8 cellular contexts compared by ENCODE assay signal in the genomic region with DNA sequence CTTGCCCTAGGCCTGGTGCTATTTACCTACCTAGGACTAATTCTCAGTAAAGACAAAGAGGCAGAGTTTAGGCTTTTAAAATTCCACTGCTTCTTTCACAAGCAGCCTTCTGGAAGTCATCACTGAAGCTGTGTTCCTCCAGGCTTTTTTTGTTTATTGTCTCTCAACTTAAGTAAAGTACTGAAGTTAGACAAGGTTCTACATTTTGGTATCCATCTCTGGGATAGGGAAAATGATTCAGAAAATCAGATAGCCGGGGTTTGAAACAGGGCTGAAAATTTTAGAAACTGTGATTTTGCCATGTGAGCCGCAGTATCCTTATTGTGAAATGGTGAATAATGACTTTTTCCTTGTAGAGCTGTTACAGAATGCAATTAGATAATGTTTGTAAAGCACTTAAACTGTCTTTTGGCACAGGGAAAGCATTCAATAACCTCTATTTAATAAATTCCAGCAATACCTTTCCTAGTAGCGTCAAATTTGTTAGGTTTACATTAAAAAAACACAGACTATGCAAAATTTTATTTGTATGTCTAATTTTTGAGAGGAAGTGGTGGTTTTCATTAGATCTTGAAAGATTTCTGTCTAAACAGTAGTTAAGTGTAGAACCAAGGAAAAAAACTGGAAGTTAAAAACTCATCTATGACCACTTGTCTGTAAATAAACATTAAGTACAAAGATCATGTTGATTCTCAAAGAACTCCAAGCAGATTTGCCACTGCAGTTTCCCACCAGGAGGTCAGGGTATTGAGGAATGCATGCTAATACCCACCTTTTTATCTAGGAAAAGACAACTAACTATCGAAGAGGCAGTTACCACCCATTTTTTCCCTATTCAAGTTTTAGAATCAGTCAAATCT. TPM values are rescaled to one million over a fixed set of nuclear protein-coding genes. Genes with fewer than 3 reads are reported as not detected.
DNase-seq lines count a peak whose midpoint lies in the region; ATAC-seq and TF ChIP-seq lines count a peak whose summit lies in the region.

No MANE protein-coding gene starts in this region.

- peaks cover 0 to 19% (median 0%) of the 10 kb centered on the region in 5 donors for H3K36me3 Mint-ChIP-seq in naive thymus-derived CD4-positive, alpha-beta T cell

- H2BK5ac ChIP-seq in IMR-90 (ENCODE audit: low read depth, low read length, poor library complexity, severe bottlenecking), result peak overlapping the region; percentile 67

- no peaks in the 10 kb centered on the region for H3K27me3 Mint-ChIP-seq in naive thymus-derived CD4-positive, alpha-beta T cell

- no peak overlapping the region for H2AFZ ChIP-seq in IMR-90 (replicated peaks; ENCODE audit: low read length, poor library complexity)

- H4K8ac ChIP-seq in IMR-90 (ENCODE audit: low read depth in 2 of 2, low read length in 2 of 2), result peak overlapping the region in 1 of 2 experiments; percentile 39; a peak in 2 of 4 replicates

- peak overlapping the region; percentile 52; the same call in 1 of the 2 replicates for H4K5ac ChIP-seq in IMR-90 (ENCODE audit: low read depth, low read length)

- H3K9me3 Mint-ChIP-seq in naive thymus-derived CD4-positive, alpha-beta T cell, result peaks cover 0 to 4% (median 0%) of the 10 kb centered on the region in 11 donors

- no peak overlapping the region for H3K27ac ChIP-seq in AG04450 (ENCODE audit: low read depth, low read length)
- H3K27ac ChIP-seq in IMR-90 (ENCODE audit: insufficient read depth, low read length), result peak overlapping the region; percentile 46; the same call in 1 of the 2 replicates
- H3K27ac ChIP-seq in cingulate gyrus (ENCODE audit: low read depth, low read length), result peak overlapping the region; percentile 15
- no peak overlapping the region for H3K27ac ChIP-seq in naive thymus-derived CD4-positive, alpha-beta T cell (ENCODE audit: low read depth, low read length)

- H3K27me3 ChIP-seq in AG04450 (ENCODE audit: control insufficient read depth, insufficient read depth, low read length) (no peaks in the 10 kb centered on the region), IMR-90 (ENCODE audit: control insufficient read depth, insufficient read depth, low read length) (no peaks in the 10 kb centered on the region)
- H3K27me3 ChIP-seq in naive thymus-derived CD4-positive, alpha-beta T cell (ENCODE audit: control insufficient read depth in 2 of 2, insufficient read depth in 2 of 2, low read length in 2 of 2), result no peaks in the 10 kb centered on the region

- peak overlapping the region; percentile 7; the same call in 1 of the 2 replicates for H3K4ac ChIP-seq in IMR-90 (ENCODE audit: low read depth, low read length)

- H2BK120ac ChIP-seq in IMR-90 (ENCODE audit: low read depth, low read length), result peak overlapping the region; percentile 45; the same call in 1 of the 2 replicates

- H3K79me1 ChIP-seq in IMR-90 (ENCODE audit: low read depth in 1 of 2, low read length in 2 of 2), result peaks cover 6 to 55% of the 10 kb centered on the region in 2 experiments; a peak in 2 of 4 replicates

- WGBS in IMR-90 (ENCODE audit: extremely low coverage in 2 of 2, insufficient read length in 1 of 2), 2 experiments, result 67% methylated on average over 1 of the region's 4 CpGs; no CpG with 5 or more reads in 1 of the 2 experiments

- BruUV-seq in IMR-90 (replicated peaks; lab: Mats Ljungman, UMichigan), result no TSS peak

- no peak for TF ChIP-seq RAD21 in IMR-90 (IDR thresholded peaks at IDR 0.05; ENCODE audit: low read length)

- 0 out of 3 replicates have a peak overlapping the region, but pooled peaks have one; percentile 23 for H2BK15ac ChIP-seq in IMR-90 (ENCODE audit: low read depth, low read length)

- H3K18ac ChIP-seq in IMR-90 (ENCODE audit: low read depth, low read length), result peak overlapping the region; percentile 68; the same call in 1 of the 2 replicates

- peaks cover 15% of the 10 kb centered on the region for H3K9me1 ChIP-seq in IMR-90 (ENCODE audit: insufficient read depth, low read length)

- H3K36me3 ChIP-seq in IMR-90 (ENCODE audit: control insufficient read depth, insufficient read depth, low read length), result peaks cover 4% of the 10 kb centered on the region; the same call in 1 of the 2 replicates
- peaks cover 0 to 5% (median 0%) of the 10 kb centered on the region in 3 experiments for H3K36me3 ChIP-seq in naive thymus-derived CD4-positive, alpha-beta T cell (ENCODE audit: control insufficient read depth in 2 of 3, insufficient read depth in 3 of 3, low read length in 3 of 3)

- no peak overlapping the region for H2AK9ac ChIP-seq in IMR-90 (replicated peaks; ENCODE audit: low read depth, low read length, poor library complexity)

- H3K4me3 Mint-ChIP-seq in naive thymus-derived CD4-positive, alpha-beta T cell, result peak overlapping the region; percentile 25 to 99 (median 90)

- in situ Hi-C loops in IMR-90 (cut with MboI; ENCODE audit: low sequenced_read_pairs), result no loop called here

- H3K56ac ChIP-seq in IMR-90 (ENCODE audit: extremely low read depth, insufficient read depth, low read length), result peak overlapping the region; percentile 32; the same call in 1 of the 2 replicates

- peak overlapping the region; percentile 81 for H3K4me3 ChIP-seq in AG04450 (ENCODE audit: low read depth, low read length)
- peak overlapping the region; percentile 51 for H3K4me3 ChIP-seq in IMR-90 (ENCODE audit: insufficient read depth, low read depth, low read length)
- H3K4me3 ChIP-seq in naive thymus-derived CD4-positive, alpha-beta T cell (ENCODE audit: low read length), result peak overlapping the region; percentile 91

- peak overlapping the region; percentile 20; the same call in 1 of the 2 replicates for H4K91ac ChIP-seq in IMR-90 (ENCODE audit: insufficient read depth, low read depth, low read length)

- no peak for ATAC-seq in IMR-90 (ENCODE audit: low read depth)
- ATAC-seq in naive thymus-derived CD4-positive, alpha-beta T cell, result no peak
- no peak for ATAC-seq in HG03095 (IDR thresholded peaks at IDR 0.05; ENCODE audit: unreplicated experiment)
- no peak for ATAC-seq in GM19455 (IDR thresholded peaks at IDR 0.05; ENCODE audit: unreplicated experiment)

- peaks cover 23% of the 10 kb centered on the region for H3K4me1 ChIP-seq in IMR-90 (ENCODE audit: control insufficient read depth, insufficient read depth, low read length)
- peaks cover 18 to 40% of the 10 kb centered on the region in 2 donors for H3K4me1 ChIP-seq in naive thymus-derived CD4-positive, alpha-beta T cell (ENCODE audit: control insufficient read depth in 2 of 2, insufficient read depth in 2 of 2, low read length in 2 of 2)

- H3K27ac Mint-ChIP-seq in naive thymus-derived CD4-positive, alpha-beta T cell, result peak overlapping the region in 6 of 9 donors; percentile 3 to 97 (median 53)

- no peak overlapping the region for H2BK20ac ChIP-seq in IMR-90 (ENCODE audit: low read depth, low read length)

- TF ChIP-seq CTCF in AG04450 (IDR thresholded peaks at IDR 0.05; ENCODE audit: low read depth, low read length), result no peak
- TF ChIP-seq CTCF in IMR-90 (conservative IDR thresholded peaks at IDR 0.05; ENCODE audit: low read depth, low read length), result no peak

- no peak overlapping the region for H2AK5ac ChIP-seq in IMR-90 (ENCODE audit: low read depth, low read length)

- TF ChIP-seq POLR2A in IMR-90 (IDR thresholded peaks at IDR 0.05; ENCODE audit: low read depth, low read length), result no peak

- H3K9ac ChIP-seq in IMR-90 (ENCODE audit: low read depth, low read length), result peak overlapping the region; percentile 53

- dilution Hi-C loops in IMR-90 (cut with HindIII; ENCODE audit: low sequenced_read_pairs, unreplicated experiment), result no loop called here

- CTCF ChIA-PET in AG04450 (lab: Charles Lee) (interaction anchor here (2.4 kb wide), 1 partner anchor 49 kb away, joined by 10 read pairs; no protein-coding TSS in a partner anchor), IMR-90 (lab: Yijun Ruan, JAX) (no interaction called here)
- CTCF ChIA-PET in naive thymus-derived CD4-positive, alpha-beta T cell (lab: Charles Lee), result interaction anchor here (0.7 kb wide), 1 partner anchor 166 kb away, joined by 5 read pairs; no protein-coding TSS in a partner anchor

- H4K20me1 ChIP-seq in IMR-90 (ENCODE audit: insufficient read depth, low read length), result peaks cover 5% of the 10 kb centered on the region; the same call in 1 of the 2 replicates

- DNase-seq in AG04450 (ENCODE audit: low read depth, low spot score) (no peak), IMR-90 (no peak), NCI-H526 (lab: John Stamatoyannopoulos, UW) (no peak)
- no peak for DNase-seq in naive thymus-derived CD4-positive, alpha-beta T cell
- no peak for DNase-seq in stimulated activated CD4-positive, alpha-beta T cell treated with anti-CD3 and anti-CD28 coated beads, Interleukin-4, amount 100 ng/mL, for 4 hours

- POLR2A ChIA-PET in AG04450 (lab: Yijun Ruan, JAX), result interaction anchor here (0.6 to 0.9 kb wide), 2 partner anchors 10 to 17 kb away, joined by 4 read pairs; no protein-coding TSS in a partner anchor
- POLR2A ChIA-PET in IMR-90 (lab: Charles Lee; ENCODE audit: unreplicated experiment), result interaction anchor here (0.6 kb wide), 1 partner anchor 391 kb away, joined by 6 read pairs; no protein-coding TSS in a partner anchor
- POLR2A ChIA-PET in naive thymus-derived CD4-positive, alpha-beta T cell (lab: Charles Lee), result no interaction called here

- peak overlapping the region; percentile 48; the same call in 1 of the 2 replicates for H3K23ac ChIP-seq in IMR-90 (ENCODE audit: low read depth, low read length)

- intact Hi-C loops in IMR-90 (cut with micrococcal nuclease), result no loop called here
- intact Hi-C loops in naive thymus-derived CD4-positive, alpha-beta T cell (cut with micrococcal nuclease), result loop anchor here (5.0 kb wide), 2 partner anchors 656 to 786 kb away; a partner anchor contains a TSS

- H3K4me1 Mint-ChIP-seq in naive thymus-derived CD4-positive, alpha-beta T cell, result peaks cover 22 to 68% (median 34%) of the 10 kb centered on the region in 7 donors

- H3K4me2 ChIP-seq in IMR-90 (ENCODE audit: low read depth, low read length), result peak overlapping the region; percentile 99

- H3K14ac ChIP-seq in IMR-90 (replicated peaks; ENCODE audit: low read depth, low read length), result peak overlapping the region; percentile 38; the same call in 1 of the 2 replicates

- peaks cover 9% of the 10 kb centered on the region for H3K9me3 ChIP-seq in AG04450 (ENCODE audit: control insufficient read depth, insufficient read depth, low read length)
- H3K9me3 ChIP-seq in IMR-90 (ENCODE audit: control insufficient read depth, insufficient read depth, low read length), result no peaks in the 10 kb centered on the region
- H3K9me3 ChIP-seq in naive thymus-derived CD4-positive, alpha-beta T cell (ENCODE audit: control insufficient read depth in 2 of 3, low read length in 3 of 3), result no peaks in the 10 kb centered on the region

RNA-seq across cellular contexts. Expression of a gene that starts 2.2 kb away (rescaled TPM):
- polyA plus RNA-seq in AG04450 (2011; rRNA removed) (405 and 510 TPM in 2 replicates), IMR-90 (2012; rRNA removed) (67.6 and 78.4 TPM in 2 replicates)
- polyA minus RNA-seq in AG04450 (2011; rRNA and poly(A)+ RNA removed), result 192 and 228 TPM in 2 replicates
- 84.8 and 103 TPM in 2 replicates for total RNA-seq in IMR-90 (2012; rRNA removed)
- 45.3 TPM in 2 replicates for polyA plus RNA-seq in IMR-90 (2012; cell fraction: cytosol; rRNA removed)
- 9.8 and 44.1 TPM in 2 replicates for polyA plus RNA-seq in IMR-90 (2012; cell fraction: nucleus; rRNA removed; ENCODE audit: low replicate concordance)
- 10 to 100 TPM in 4 of 5 experiments, 1 to 10 TPM in 1; 8.8 to 59.8 (median 16.1) TPM for total RNA-seq in naive thymus-derived CD4-positive, alpha-beta T cell
- polyA plus RNA-seq in naive thymus-derived CD4-positive, alpha-beta T cell, result 10 to 100 TPM; 13.0 to 13.3 TPM

Comparison
In these comparisons a context has a peak if more than half of its experiments do, and no peak if none do; other contexts are left out.
1. H3K27ac ChIP-seq: peak in IMR-90 (single experiment) and cingulate gyrus (single experiment); none in AG04450 (single experiment) and naive thymus-derived CD4-positive, alpha-beta T cell (single experiment).
2. Peak in every context shown above with its lines, with median percentiles within 50 percentile points of each other: H3K4me3 ChIP-seq.